Comparison of ENCODE assay signal across 16 cellular contexts in the genomic region with DNA sequence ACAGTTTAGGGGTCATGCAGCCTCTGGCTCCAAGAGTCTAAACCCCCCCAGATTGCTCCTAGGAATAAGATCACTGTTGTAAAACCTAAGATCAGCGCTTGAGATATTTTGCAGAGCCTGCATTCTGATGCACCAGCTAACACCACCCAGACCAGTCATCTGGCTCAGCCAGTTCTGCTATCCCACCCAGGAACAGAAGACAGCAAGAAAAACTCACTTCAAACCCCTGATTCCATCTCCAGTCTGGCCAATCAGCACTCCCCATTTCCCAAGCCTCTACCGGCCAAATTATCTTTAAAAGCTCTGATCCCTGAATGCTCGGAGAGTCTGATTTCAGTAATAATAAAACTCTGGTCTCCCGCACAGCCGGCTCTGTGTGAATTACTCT.
"Had no signal": no experiment of that assay in that cellular context is flagged by ENCODE, and none has a peak within 500 bp of the region (broad histone marks: within the 10 kb centered on the region; RNA-seq: fewer than 3 reads in every experiment).

No MANE protein-coding gene starts in this region.

- DNase-seq: activated CD4-positive, alpha-beta memory T cell treated with anti-CD3 and anti-CD28 coated beads, Interleukin-2, amount 10 ng/mL, durations not matched to agents 7 days and 5 days; activated CD4-positive, alpha-beta T cell treated with anti-CD3 and anti-CD28 coated beads for 36 hours; activated gamma-delta T cell; activated naive CD8-positive, alpha-beta T cell treated with anti-CD3 and anti-CD28 coated beads, Interleukin-2, amount 10 ng/mL, durations not matched to agents 7 days and 5 days; activated T-cell treated with anti-CD3 and anti-CD28 coated beads, Interleukin-2, amount 50 U/mL, for 48 hours; anterior cingulate cortex; glutamatergic neuron; left ventricle myocardium inferior; small intestine; T-helper 9 cell; tibial artery had no signal

- H3K4me1 ChIP-seq: breast epithelium, esophagus muscularis mucosa, left ventricle myocardium inferior, right atrium auricular region, tibial artery had no signal

- H3K27ac Mint-ChIP-seq: activated CD4-positive, alpha-beta memory T cell treated with anti-CD3 and anti-CD28 coated beads, Interleukin-2, amount 10 ng/mL, durations not matched to agents 7 days and 5 days; activated CD4-positive, alpha-beta T cell treated with anti-CD3 and anti-CD28 coated beads for 36 hours; activated naive CD8-positive, alpha-beta T cell treated with anti-CD3 and anti-CD28 coated beads, Interleukin-2, amount 10 ng/mL, durations not matched to agents 7 days and 5 days; stimulated activated effector memory CD8-positive, alpha-beta T cell treated with anti-CD3 and anti-CD28 coated beads, Interleukin-12 subunit alpha, Interleukin-12 subunit beta, amount 100 ng/mL, for 72 hours had no signal

- H3K27ac ChIP-seq: breast epithelium, esophagus muscularis mucosa, left ventricle myocardium inferior, right atrium auricular region, tibial artery had no signal

- H3K4me3 ChIP-seq: breast epithelium, esophagus muscularis mucosa, left ventricle myocardium inferior, right atrium auricular region, tibial artery had no signal

- H3K36me3 Mint-ChIP-seq: activated naive CD8-positive, alpha-beta T cell treated with anti-CD3 and anti-CD28 coated beads, Interleukin-2, amount 10 ng/mL, durations not matched to agents 7 days and 5 days; stimulated activated effector memory CD8-positive, alpha-beta T cell treated with anti-CD3 and anti-CD28 coated beads, Interleukin-12 subunit alpha, Interleukin-12 subunit beta, amount 100 ng/mL, for 72 hours had no signal

- H3K9me3 Mint-ChIP-seq: activated CD4-positive, alpha-beta memory T cell treated with anti-CD3 and anti-CD28 coated beads, Interleukin-2, amount 10 ng/mL, durations not matched to agents 7 days and 5 days; activated naive CD8-positive, alpha-beta T cell treated with anti-CD3 and anti-CD28 coated beads, Interleukin-2, amount 10 ng/mL, durations not matched to agents 7 days and 5 days; stimulated activated effector memory CD8-positive, alpha-beta T cell treated with anti-CD3 and anti-CD28 coated beads, Interleukin-12 subunit alpha, Interleukin-12 subunit beta, amount 100 ng/mL, for 72 hours had no signal

- FAIRE-seq: keratinocyte, small intestine had no signal

- H3K4me3 Mint-ChIP-seq: activated CD4-positive, alpha-beta memory T cell treated with anti-CD3 and anti-CD28 coated beads, Interleukin-2, amount 10 ng/mL, durations not matched to agents 7 days and 5 days; activated CD4-positive, alpha-beta T cell treated with anti-CD3 and anti-CD28 coated beads for 36 hours; activated naive CD8-positive, alpha-beta T cell treated with anti-CD3 and anti-CD28 coated beads, Interleukin-2, amount 10 ng/mL, durations not matched to agents 7 days and 5 days; stimulated activated effector memory CD8-positive, alpha-beta T cell treated with anti-CD3 and anti-CD28 coated beads, Interleukin-12 subunit alpha, Interleukin-12 subunit beta, amount 100 ng/mL, for 72 hours had no signal

- H3K36me3 ChIP-seq: breast epithelium, esophagus muscularis mucosa, left ventricle myocardium inferior, right atrium auricular region, tibial artery had no signal

- ATAC-seq: activated CD4-positive, alpha-beta T cell treated with anti-CD3 and anti-CD28 coated beads for 36 hours; stimulated activated effector memory CD8-positive, alpha-beta T cell treated with anti-CD3 and anti-CD28 coated beads, Interleukin-12 subunit alpha, Interleukin-12 subunit beta, amount 100 ng/mL, for 72 hours had no signal

- H3K9me3 ChIP-seq: breast epithelium, esophagus muscularis mucosa, left ventricle myocardium inferior, right atrium auricular region, tibial artery had no signal

- H3K27me3 ChIP-seq: breast epithelium, esophagus muscularis mucosa, right atrium auricular region, tibial artery had no signal

- H3K4me1 Mint-ChIP-seq: activated CD4-positive, alpha-beta memory T cell treated with anti-CD3 and anti-CD28 coated beads, Interleukin-2, amount 10 ng/mL, durations not matched to agents 7 days and 5 days; activated CD4-positive, alpha-beta T cell treated with anti-CD3 and anti-CD28 coated beads for 36 hours; activated naive CD8-positive, alpha-beta T cell treated with anti-CD3 and anti-CD28 coated beads, Interleukin-2, amount 10 ng/mL, durations not matched to agents 7 days and 5 days; stimulated activated effector memory CD8-positive, alpha-beta T cell treated with anti-CD3 and anti-CD28 coated beads, Interleukin-12 subunit alpha, Interleukin-12 subunit beta, amount 100 ng/mL, for 72 hours had no signal
